In genomic region chr14:39014460-39014859, GRCh38 we compare ENCODE assay signal across 35 cellular contexts.
"Had no signal": no experiment of that assay in that cellular context is flagged by ENCODE, and none has a peak within 500 bp of the region (broad histone marks: within the 10 kb centered on the region; RNA-seq: fewer than 3 reads in every experiment).

No MANE protein-coding gene starts in this region.

- H3K27me3 ChIP-seq: MG63 had no signal

- DNase-seq: Karpas-422, Kasumi-1, MG63, MM.1S, MV-4-11, NCI-H1048, NCI-H1092, NCI-H1092 treated with DMSO at 0.1 percent for 48 hours, NCI-H1105, NCI-H1105 treated with DMSO at 0.1 percent for 48 hours, NCI-H1417, NCI-H1417 treated with DMSO at 0.1 percent for 48 hours, NCI-H1436, NCI-H1436 treated with DMSO at 0.1 percent for 48 hours, NCI-H146, NCI-H1694, NCI-H1694 treated with DMSO at 0.1 percent for 48 hours, NCI-H187, NCI-H187 treated with DMSO at 0.1 percent for 48 hours, NCI-H1930, NCI-H2029, NCI-H2029 treated with DMSO at 0.1 percent for 48 hours, NCI-H2081, NCI-H2081 treated with DMSO at 0.1 percent for 48 hours, NCI-H2107, NCI-H2171, NCI-H2171 treated with DMSO at 0.1 percent for 48 hours, NCI-H2227 treated with DMSO at 0.1 percent for 48 hours, NCI-H226, NCI-H345, NCI-H446, NCI-H446 treated with DMSO at 0.1 percent for 48 hours, NCI-H510A, NCI-H510A treated with DMSO at 0.1 percent for 48 hours, NCI-H524 had no signal

- H3K36me3 ChIP-seq: MG63 had no signal

- H3K4me3 ChIP-seq: MG63 had no signal

- H3K9me3 ChIP-seq: MG63 had no signal
